ENCODE assay signal across 1 cellular context in genomic region chr10:97498076-97498840, GRCh38.
TF ChIP-seq lines count a peak whose summit lies in the region.

TSS of gene MMS19 (minus strand) at chr10:97498422. CDS start at chr10:97498384, 38 bp downstream.

TF ChIP-seq in HEK293, 187 proteins besides CTCF, POLR2A, EP300 and RAD21 (continued from another document and continues in another):
- TF ChIP-seq ZNF23 (tag by site-specific recombination; IDR thresholded peaks at IDR 0.05; ENCODE audit: borderline replicate concordance): no peak
- TF ChIP-seq HOXD13 (CRISPR knock-in tag; IDR thresholded peaks at IDR 0.05; ENCODE audit: borderline replicate concordance): no peak
- no peak for TF ChIP-seq REPIN1 (tag by site-specific recombination; IDR thresholded peaks at IDR 0.05; ENCODE audit: low read depth)
- no peak for TF ChIP-seq ZNF280D (tag by site-specific recombination; IDR thresholded peaks at IDR 0.05)
- TF ChIP-seq ZEB2 (tag by site-specific recombination; IDR thresholded peaks at IDR 0.05): peak; percentile 83
- TF ChIP-seq YY2 (tag by site-specific recombination; IDR thresholded peaks at IDR 0.05): peak; percentile 80
- no peak for TF ChIP-seq OSR2 (tag by site-specific recombination; IDR thresholded peaks at IDR 0.05)
- TF ChIP-seq ZNF132 (tag by site-specific recombination; IDR thresholded peaks at IDR 0.05; ENCODE audit: borderline replicate concordance): no peak
- TF ChIP-seq PBX3 (CRISPR knock-in tag; IDR thresholded peaks at IDR 0.05): peak; percentile 78; the same call in 1 of the 2 replicates
- TF ChIP-seq SCRT2 (tag by site-specific recombination; IDR thresholded peaks at IDR 0.05): peak; percentile 82
- TF ChIP-seq ZNF138 (tag by site-specific recombination; IDR thresholded peaks at IDR 0.05; ENCODE audit: borderline replicate concordance): no peak
- no peak for TF ChIP-seq ZNF211 (tag by site-specific recombination; IDR thresholded peaks at IDR 0.05; ENCODE audit: low read depth)
- no peak for TF ChIP-seq RBAK (tag by site-specific recombination; IDR thresholded peaks at IDR 0.05)
- TF ChIP-seq ZNF221 (tag by site-specific recombination; IDR thresholded peaks at IDR 0.05; ENCODE audit: borderline replicate concordance): no peak
- no peak for TF ChIP-seq ZNF518A (tag by site-specific recombination; conservative IDR thresholded peaks at IDR 0.05; ENCODE audit: low read depth)
- TF ChIP-seq ZFP3 (tag by site-specific recombination; IDR thresholded peaks at IDR 0.05; ENCODE audit: low read depth): no peak
- no peak for TF ChIP-seq ZNF704 (tag by site-specific recombination; IDR thresholded peaks at IDR 0.05)
- peak; percentile 99 for TF ChIP-seq HIC1 (tag by site-specific recombination; IDR thresholded peaks at IDR 0.05)
- peak; percentile 84 for TF ChIP-seq EGR2 (tag by site-specific recombination; IDR thresholded peaks at IDR 0.05; ENCODE audit: low read depth)
- TF ChIP-seq SETDB1 (IDR thresholded peaks at IDR 0.05; ENCODE audit: insufficient read length, low read length): no peak
- TF ChIP-seq ZNF843 (tag by site-specific recombination; IDR thresholded peaks at IDR 0.05): no peak
- TF ChIP-seq ZFP41 (tag by site-specific recombination; IDR thresholded peaks at IDR 0.05; ENCODE audit: borderline replicate concordance): no peak
- TF ChIP-seq ZBTB26 (tag by site-specific recombination; optimal IDR thresholded peaks at IDR 0.05): peak; percentile 77
- no peak for TF ChIP-seq ZNF274 (IDR thresholded peaks at IDR 0.05; ENCODE audit: low read length)
- TF ChIP-seq ZNF274 (tag by site-specific recombination; IDR thresholded peaks at IDR 0.05; ENCODE audit: borderline replicate concordance): no peak
- TF ChIP-seq GLI2 (tag by site-specific recombination; IDR thresholded peaks at IDR 0.05; ENCODE audit: borderline replicate concordance, low read depth): no peak
- no peak for TF ChIP-seq PRDM10 (tag by site-specific recombination; IDR thresholded peaks at IDR 0.05)
- TF ChIP-seq ZNF529 (tag by site-specific recombination; IDR thresholded peaks at IDR 0.05; ENCODE audit: insufficient replicate concordance): no peak
- TF ChIP-seq ZNF398 (tag by site-specific recombination; IDR thresholded peaks at IDR 0.05): no peak
- no peak for TF ChIP-seq ZNF140 (tag by site-specific recombination; IDR thresholded peaks at IDR 0.05)
- peak; percentile 94 for TF ChIP-seq YY1 (tag by site-specific recombination; IDR thresholded peaks at IDR 0.05)
- no peak for TF ChIP-seq WT1 (tag by site-specific recombination; IDR thresholded peaks at IDR 0.05)
- no peak for TF ChIP-seq ZNF416 (tag by site-specific recombination; IDR thresholded peaks at IDR 0.05)
- no peak for TF ChIP-seq ZNF776 (tag by site-specific recombination; IDR thresholded peaks at IDR 0.05; ENCODE audit: borderline replicate concordance)
- peak; percentile 72 for TF ChIP-seq SP7 (tag by site-specific recombination; IDR thresholded peaks at IDR 0.05)
- TF ChIP-seq ZNF19 (tag by site-specific recombination; IDR thresholded peaks at IDR 0.05; ENCODE audit: low read depth): no peak
- no peak for TF ChIP-seq ZNF513 (tag by site-specific recombination; IDR thresholded peaks at IDR 0.05)
- 0 out of 2 replicates have a peak, but pooled peaks have one; percentile 7 for TF ChIP-seq ZNF623 (tag by site-specific recombination; IDR thresholded peaks at IDR 0.05)
- no peak for TF ChIP-seq ZNF404 (tag by site-specific recombination; IDR thresholded peaks at IDR 0.05)
